ENCODE assay signal across 8 cellular contexts in the genomic region with DNA sequence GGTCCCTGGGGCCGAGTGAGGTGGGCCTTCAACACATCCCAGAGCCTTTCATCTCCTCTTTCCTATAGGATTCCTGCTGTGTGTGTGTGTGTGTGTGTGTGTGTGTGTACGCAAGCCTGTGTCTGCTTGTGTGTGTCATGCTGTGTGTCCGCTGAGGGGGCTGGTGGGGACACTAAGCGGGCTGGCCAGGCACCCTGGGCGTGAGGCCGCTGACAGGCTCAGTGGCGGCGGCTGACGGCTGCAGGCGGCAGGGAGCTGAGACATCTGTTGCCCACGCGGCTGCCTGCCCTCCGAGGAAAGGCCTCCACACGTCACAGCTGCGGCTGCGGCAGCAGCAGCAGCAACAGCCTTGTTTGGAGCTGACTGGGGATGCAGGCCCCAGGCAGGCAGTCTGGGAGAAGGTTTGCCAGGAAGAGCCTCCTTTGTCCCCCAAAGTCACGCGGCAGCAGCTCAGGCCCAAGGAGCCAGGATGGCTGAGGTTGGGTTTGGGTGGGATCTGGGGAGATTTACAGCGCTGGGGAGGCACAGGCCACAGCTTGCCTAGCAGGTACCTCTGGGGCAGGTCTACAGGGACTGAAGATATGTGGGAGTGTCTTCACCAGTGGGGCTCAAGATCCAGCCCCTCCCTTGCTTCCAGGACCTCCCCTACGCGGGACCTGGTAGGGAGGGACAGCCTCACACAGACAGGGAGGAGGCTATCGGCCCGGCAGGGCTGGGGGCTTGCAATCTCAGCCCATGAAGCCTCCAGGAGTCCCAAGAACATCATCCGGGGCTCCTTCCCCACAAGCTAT. TPM values are rescaled to one million over a fixed set of nuclear protein-coding genes. Genes with fewer than 3 reads are reported as not detected.
DNase-seq lines count a peak whose midpoint lies in the region; ATAC-seq and TF ChIP-seq lines count a peak whose summit lies in the region.

No MANE protein-coding gene starts in this region.

- ATAC-seq in heart left ventricle: peak in 3 of 4 donors; percentile 16 to 58 (median 46)
- peak; percentile 87 for ATAC-seq in sciatic nerve
- no peak for ATAC-seq in HG03108 (IDR thresholded peaks at IDR 0.05; ENCODE audit: unreplicated experiment)

- H3K27ac ChIP-seq in heart left ventricle: peak overlapping the region in 10 of 12 donors; percentile 8 to 97 (median 60)

- H3K9me3 ChIP-seq in adipocyte (ENCODE audit: control insufficient read depth, low read length) (no peaks in the 10 kb centered on the region), heart left ventricle (no peaks in the 10 kb centered on the region)

- peak overlapping the region; percentile 91 for H3K9ac ChIP-seq in adipocyte (ENCODE audit: low read length)

- TF ChIP-seq CTCF in GM10248 (IDR thresholded peaks at IDR 0.05; ENCODE audit: control extremely low read depth, extremely low read depth, low read depth, missing control alignments) (no peak), heart left ventricle (IDR thresholded peaks at IDR 0.05) (no peak)

- CTCF ChIA-PET in GM10248 (lab: Yijun Ruan, JAX): interaction anchor here (1.0 to 3.4 kb wide), 6 partner anchors 9 to 69 kb away, joined by 4 to 22 read pairs (median 6); no protein-coding TSS in a partner anchor

- POLR2A ChIA-PET in GM10248 (lab: Yijun Ruan, JAX): no interaction called here

- 60 to 82% (median 70%) methylated on average over 5 to 24 of the region's 24 CpGs for WGBS in heart left ventricle, 4 donors

- H3K27me3 ChIP-seq in adipocyte (replicated peaks; ENCODE audit: control insufficient read depth, insufficient read depth, low read length) (no peaks in the 10 kb centered on the region), heart left ventricle (peaks cover 0 to 14% (median 0%) of the 10 kb centered on the region in 9 donors)

- no peak for TF ChIP-seq POLR2A in heart left ventricle (IDR thresholded peaks at IDR 0.05)

- intact Hi-C loops in heart left ventricle (cut with DNase I): no loop called here
- intact Hi-C loops in sciatic nerve (cut with DNase I): no loop called here

- peak; percentile 7 for DNase-seq in GM10248 (ENCODE audit: extremely low spot score)
- peak; percentile 96 for DNase-seq in adipocyte (ENCODE audit: low read depth)
- DNase-seq in heart left ventricle: peak in 4 of 5 donors; percentile 62 to 79 (median 76)
- peak; percentile 83 for DNase-seq in sciatic nerve (ENCODE audit: low spot score)
- DNase-seq in HuH-7 (ENCODE audit: low spot score): no peak
- DNase-seq in SKM-1 (lab: John Stamatoyannopoulos, UW; ENCODE audit: unreplicated experiment): no peak
- DNase-seq in DMS153 treated with DMSO at 0.1 percent for 48 hours (lab: John Stamatoyannopoulos, UW; ENCODE audit: unreplicated experiment): no peak

- peaks cover 75% of the 10 kb centered on the region for H3K4me1 ChIP-seq in adipocyte (ENCODE audit: control insufficient read depth, insufficient read depth, low read length)
- peaks cover 0 to 73% (median 45%) of the 10 kb centered on the region in 12 donors for H3K4me1 ChIP-seq in heart left ventricle

- H3K4me3 ChIP-seq in adipocyte (ENCODE audit: low read length) (peak overlapping the region; percentile 83), heart left ventricle (peak overlapping the region in 5 of 12 donors; percentile 46 to 86 (median 71))

- H3K36me3 ChIP-seq in adipocyte (ENCODE audit: control insufficient read depth, insufficient read depth, low read length, severe bottlenecking): no peaks in the 10 kb centered on the region
- H3K36me3 ChIP-seq in heart left ventricle: peaks cover 0 to 6% (median 0%) of the 10 kb centered on the region in 9 donors

RNA-seq across cellular contexts. Expression of a gene that starts 1.8 kb away (rescaled TPM):
- total RNA-seq in heart left ventricle: 10 to 100 TPM in 3 of 9 donors, 1 to 10 TPM in 6; 2.4 to 16.9 (median 8.1) TPM
- polyA plus RNA-seq in heart left ventricle: 1 to 10 TPM; 5.1 to 9.1 TPM
- 50.2 TPM for total RNA-seq in sciatic nerve

RNA-seq across cellular contexts. Expression of a gene that starts 31.6 kb away (rescaled TPM):
- 10 to 100 TPM; 41.2 to 80.7 (median 55.7) TPM for total RNA-seq in heart left ventricle
- polyA plus RNA-seq in heart left ventricle: 100 to 1,000 TPM in 1 of 2 donors, 10 to 100 TPM in 1; 44.3 to 140 TPM
- total RNA-seq in sciatic nerve: 26.9 TPM

RNA-seq across cellular contexts. Expression of a gene that starts 34.9 kb away (rescaled TPM):
- total RNA-seq in heart left ventricle: 1 to 10 TPM in 8 of 9 donors, under 1 TPM in 1; 0.83 to 4.9 (median 2.2) TPM
- 1 to 10 TPM in 1 of 2 donors, under 1 TPM in 1; 0.30 to 3.7 TPM for polyA plus RNA-seq in heart left ventricle
- total RNA-seq in sciatic nerve: 5.7 TPM

Comparison
In these comparisons a context has a peak if more than half of its experiments do, and no peak if none do; other contexts are left out.
1. DNase-seq: peak in GM10248 (single experiment), adipocyte (single experiment), heart left ventricle (4 of 5) and sciatic nerve (single experiment); none in HuH-7 (single experiment), SKM-1 (single experiment) and DMS153 treated with DMSO at 0.1 percent for 48 hours (single experiment).